8 cellular contexts compared by ENCODE assay signal in the genomic region with DNA sequence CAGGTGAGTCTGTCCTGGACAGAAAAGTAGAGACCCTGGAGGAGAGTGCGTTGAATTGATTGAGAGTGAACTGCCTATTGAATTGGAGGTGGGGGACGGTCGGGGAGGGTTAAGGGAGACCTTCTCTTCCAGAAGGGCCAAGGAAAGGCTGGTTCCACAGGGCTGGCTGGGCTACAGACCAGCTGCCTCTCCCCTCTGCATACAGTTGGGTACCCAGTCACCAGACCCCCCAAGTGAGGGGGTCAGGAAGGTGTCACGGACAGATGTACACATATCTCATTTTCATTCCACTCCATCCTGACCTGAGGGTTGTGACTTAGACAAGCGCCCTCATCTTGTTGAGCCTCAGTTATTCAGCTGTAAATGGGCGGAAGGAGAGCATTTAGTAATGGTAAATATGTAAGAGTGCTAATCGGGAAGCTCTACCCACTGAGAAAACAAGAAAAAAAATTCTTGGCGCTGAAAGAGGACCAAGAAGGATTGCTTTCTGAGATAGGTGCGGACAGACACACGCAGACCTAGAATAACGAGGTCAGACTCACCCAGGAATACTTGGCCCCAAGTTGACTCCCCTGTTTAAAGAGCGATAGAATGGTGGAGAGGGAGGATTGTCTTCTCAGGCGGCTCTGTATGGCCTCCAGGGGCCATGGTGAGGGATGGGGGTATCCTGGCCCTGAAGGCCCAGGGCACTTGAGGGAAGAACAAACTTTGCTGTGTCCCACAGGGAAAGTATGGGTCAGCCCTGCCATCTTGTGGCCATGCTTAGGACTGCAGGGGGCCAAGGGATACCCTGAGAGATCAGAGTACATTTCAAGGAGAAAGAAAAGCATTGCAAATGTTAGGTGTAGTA. TPM values are rescaled to one million over a fixed set of nuclear protein-coding genes. Genes with fewer than 3 reads are reported as not detected.
DNase-seq lines count a peak whose midpoint lies in the region; ATAC-seq lines count a peak whose summit lies in the region.

No MANE protein-coding gene starts in this region.

- H3K36me3 ChIP-seq in SJCRH30: no peaks in the 10 kb centered on the region

- H3K4me3 ChIP-seq in SJCRH30: no peak overlapping the region

- H3K9me3 ChIP-seq in SJCRH30 (replicated peaks): no peaks in the 10 kb centered on the region

- H3K27me3 ChIP-seq in SJCRH30: no peaks in the 10 kb centered on the region

- ATAC-seq in GM21381 (IDR thresholded peaks at IDR 0.05; ENCODE audit: unreplicated experiment) (peak; percentile 90), HG03521 (IDR thresholded peaks at IDR 0.05; ENCODE audit: unreplicated experiment) (peak; percentile 87)

- DNase-seq in DMS153 treated with DMSO at 0.1 percent for 48 hours (lab: John Stamatoyannopoulos, UW; ENCODE audit: unreplicated experiment) (peak; percentile 1), DMS153 (lab: John Stamatoyannopoulos, UW) (no peak), SJCRH30 (peak; percentile 42 to 73), cerebellum (ENCODE audit: low spot score) (peak; percentile 4), left kidney (ENCODE audit: low read depth, low spot score) (peak; percentile 87)
- peak; percentile 5 to 11 for DNase-seq in stimulated activated CD8-positive, alpha-beta memory T cell treated with anti-CD3 and anti-CD28 coated beads, Interleukin-7, amount 100 ng/mL, for 48 hours (ENCODE audit: extremely low read depth in 1 of 2, low read depth in 1 of 2)

- H3K4me1 ChIP-seq in SJCRH30: no peaks in the 10 kb centered on the region

- no peak overlapping the region for H3K27ac ChIP-seq in SJCRH30

RNA-seq across cellular contexts. Expression of a gene that starts 7.2 kb away (rescaled TPM):
- not detected in 2 replicates for total RNA-seq in SJCRH30 (2014; rRNA removed; shearing (Covaris generic))
- not detected for total RNA-seq in cerebellum
